ENCODE assay signal across 8 cellular contexts in genomic region chr10:17228081-17229015, GRCh38.
DNase-seq lines count a peak whose midpoint lies in the region; ATAC-seq and TF ChIP-seq lines count a peak whose summit lies in the region.

TSS of gene VIM (plus strand) at chr10:17228241. CDS start at chr10:17229423, 1,182 bp downstream.

- no peak for TF ChIP-seq CTCF in RWPE2 (IDR thresholded peaks at IDR 0.05; ENCODE audit: poor library complexity, severe bottlenecking)

- H3K9me3 ChIP-seq in RWPE2 (ENCODE audit: severe bottlenecking) (no peaks in the 10 kb centered on the region), neuron (ENCODE audit: low read length) (no peaks in the 10 kb centered on the region), stomach smooth muscle (ENCODE audit: control insufficient read depth in 2 of 2, low read length in 2 of 2) (no peaks in the 10 kb centered on the region)

- H3K36me3 ChIP-seq in RWPE2 (ENCODE audit: low read depth) (peaks cover 33% of the 10 kb centered on the region), neuron (ENCODE audit: insufficient read depth, low read length) (peaks cover 31% of the 10 kb centered on the region), stomach smooth muscle (ENCODE audit: control insufficient read depth in 2 of 2, insufficient read depth in 2 of 2, low read length in 2 of 2) (peaks cover under 1 to 2% of the 10 kb centered on the region in 2 donors)

- H3K4me3 ChIP-seq in RWPE2 (ENCODE audit: severe bottlenecking): peak within 1 kb of the TSS; percentile 73
- H3K4me3 ChIP-seq in neuron (ENCODE audit: low read length): peak within 1 kb of the TSS; percentile 97
- peak within 1 kb of the TSS; percentile 51 to 96 for H3K4me3 ChIP-seq in stomach smooth muscle (ENCODE audit: low read length in 2 of 2)

- peak within 1 kb of the TSS; percentile 80 to 83 for H3K9ac ChIP-seq in stomach smooth muscle (ENCODE audit: low read length in 2 of 2)

- peak; percentile 36 for DNase-seq in SKM-1 treated with dmso at 0.1 percent for 144 hours (lab: John Stamatoyannopoulos, UW; ENCODE audit: unreplicated experiment)
- DNase-seq in SKM-1 (lab: John Stamatoyannopoulos, UW; ENCODE audit: unreplicated experiment): no peak
- peak; percentile 96 for DNase-seq in RWPE2 (ENCODE audit: low spot score)
- DNase-seq in activated effector memory CD4-positive, alpha-beta T cell treated with anti-CD3 and anti-CD28 coated beads, Interleukin-2, amount 50 U/mL, for 16 hours: peak; percentile 95
- DNase-seq in fibroblast of the conjunctiva (ENCODE audit: low read depth): peak; percentile 98

- peaks cover 25% of the 10 kb centered on the region for H3K4me1 ChIP-seq in RWPE2 (ENCODE audit: insufficient read depth, poor library complexity, severe bottlenecking)
- peaks cover 32% of the 10 kb centered on the region for H3K4me1 ChIP-seq in neuron (ENCODE audit: insufficient read depth, low read length)
- H3K4me1 ChIP-seq in stomach smooth muscle (ENCODE audit: control insufficient read depth, insufficient read depth, low read length): peaks cover 6% of the 10 kb centered on the region

- ATAC-seq in HG03095 (IDR thresholded peaks at IDR 0.05; ENCODE audit: unreplicated experiment): peak; percentile 34
- ATAC-seq in RWPE2 (ENCODE audit: low read depth): peak; percentile 68

- H2AFZ ChIP-seq in neuron (ENCODE audit: low read depth, low read length): peak within 1 kb of the TSS; percentile 57

- H3K27me3 ChIP-seq in RWPE2 (ENCODE audit: insufficient read depth, poor library complexity, severe bottlenecking) (no peaks in the 10 kb centered on the region), neuron (ENCODE audit: insufficient read depth, low read length) (no peaks in the 10 kb centered on the region), stomach smooth muscle (ENCODE audit: control insufficient read depth in 1 of 2, insufficient read depth in 2 of 2, low read length in 2 of 2) (peaks cover 0 to 3% of the 10 kb centered on the region in 2 donors)

- H3K27ac ChIP-seq in RWPE2 (ENCODE audit: poor library complexity, severe bottlenecking): peak within 1 kb of the TSS; percentile 87
- H3K27ac ChIP-seq in stomach smooth muscle (ENCODE audit: low read length): peak within 1 kb of the TSS; percentile 91
